In the genomic region with DNA sequence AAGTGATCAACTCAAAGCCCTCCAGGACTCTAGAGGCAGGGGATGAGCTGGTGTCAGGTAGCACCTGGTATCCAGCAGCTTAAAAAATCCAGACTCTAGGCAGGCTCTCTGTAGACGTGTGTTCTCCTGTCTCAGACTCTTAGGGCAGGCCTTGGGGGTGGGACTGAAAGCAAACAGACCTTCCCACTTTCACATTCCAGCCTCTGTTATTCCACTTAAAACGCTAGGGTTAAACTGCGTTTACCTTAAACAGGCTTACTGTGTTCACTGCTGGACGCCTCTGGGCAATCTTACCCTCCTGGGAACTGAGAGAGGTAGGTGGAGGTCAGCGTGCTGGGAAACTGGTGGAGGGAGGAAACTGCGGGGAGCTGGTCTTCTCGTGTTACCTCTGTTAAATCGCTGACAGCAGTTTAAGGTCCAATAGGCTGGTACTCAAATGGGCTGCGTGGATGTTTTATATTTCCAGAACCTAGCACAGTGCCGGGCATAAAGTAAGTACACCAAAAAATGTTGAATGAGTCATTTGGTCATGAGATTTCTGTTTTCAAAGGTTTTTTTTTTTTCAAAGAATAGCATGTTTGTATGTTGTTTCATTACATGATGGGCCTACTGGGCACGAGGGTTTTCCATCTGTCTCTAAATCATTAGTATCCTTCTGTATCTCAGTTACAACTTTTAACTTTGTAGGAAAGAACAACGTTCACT, we compare ENCODE assay signal across 8 cellular contexts. TPM values are rescaled to one million over a fixed set of nuclear protein-coding genes. Genes with fewer than 3 reads are reported as not detected.
DNase-seq lines count a peak whose midpoint lies in the region; ATAC-seq and TF ChIP-seq lines count a peak whose summit lies in the region.

TSS of gene GCNT2 (plus strand) at position 248 of the 705 bp plus-strand sequence. CDS start 7,561 bp downstream, outside the sequence.

- peak; percentile 62 for ATAC-seq in GM19395 (IDR thresholded peaks at IDR 0.05; ENCODE audit: unreplicated experiment)
- peak; percentile 61 for ATAC-seq in thoracic aorta (ENCODE audit: insufficient number of reproducible peaks, low FRiP score, low read depth)
- ATAC-seq in activated CD4-positive, alpha-beta T cell treated with anti-CD3 and anti-CD28 coated beads for 36 hours, result no peak
- no peak for ATAC-seq in natural killer cell

- CTCF ChIA-PET in activated CD4-positive, alpha-beta T cell treated with anti-CD3 and anti-CD28 coated beads for 36 hours (lab: Charles Lee), result interaction anchor here (0.7 kb wide), 1 partner anchor 38 kb away, joined by 4 read pairs; no protein-coding TSS in a partner anchor

- intact Hi-C loops in activated CD4-positive, alpha-beta T cell treated with anti-CD3 and anti-CD28 coated beads for 36 hours (cut with DNase I, micrococcal nuclease), result no loop called here
- intact Hi-C loops in natural killer cell (cut with micrococcal nuclease), result no loop called here

- no peak for DNase-seq in HL-60 (ENCODE audit: low read depth in 1 of 2, low spot score in 1 of 2)
- peak; percentile 46 for DNase-seq in astrocyte of the spinal cord (ENCODE audit: low read depth, low spot score)
- peak; percentile 68 for DNase-seq in iPS-NIHi11 (ENCODE audit: low spot score)
- DNase-seq in thoracic aorta (ENCODE audit: low spot score), result no peak
- no peak for DNase-seq in activated CD4-positive, alpha-beta T cell treated with anti-CD3 and anti-CD28 coated beads for 36 hours
- no peak for DNase-seq in natural killer cell
- DNase-seq in activated CD4-positive, alpha-beta T cell treated with anti-CD3 and anti-CD28 coated beads for 1 hour, result no peak

- no peak within 1 kb of the TSS for H3K27ac Mint-ChIP-seq in activated CD4-positive, alpha-beta T cell treated with anti-CD3 and anti-CD28 coated beads for 36 hours
- H3K27ac Mint-ChIP-seq in natural killer cell, result no peak within 1 kb of the TSS

- H3K4me3 ChIP-seq in HL-60 (replicated peaks; ENCODE audit: insufficient read depth, low read length) (no peak within 1 kb of the TSS), astrocyte of the spinal cord (ENCODE audit: low read depth, low read length) (no peak within 1 kb of the TSS), thoracic aorta (peak within 1 kb of the TSS; percentile 58)

- peaks cover 22 to 49% of the 10 kb centered on the region in 2 donors for H3K4me1 ChIP-seq in thoracic aorta (ENCODE audit: control insufficient read depth in 1 of 2, low read depth in 2 of 2)

- H3K9me3 ChIP-seq in thoracic aorta, result no peaks in the 10 kb centered on the region

- peaks cover 9% of the 10 kb centered on the region for H3K4me1 Mint-ChIP-seq in activated CD4-positive, alpha-beta T cell treated with anti-CD3 and anti-CD28 coated beads for 36 hours
- H3K4me1 Mint-ChIP-seq in natural killer cell, result no peaks in the 10 kb centered on the region

- no peaks in the 10 kb centered on the region for H3K36me3 Mint-ChIP-seq in activated CD4-positive, alpha-beta T cell treated with anti-CD3 and anti-CD28 coated beads for 36 hours (ENCODE audit: low read depth)
- H3K36me3 Mint-ChIP-seq in natural killer cell, result no peaks in the 10 kb centered on the region

- H3K4me3 Mint-ChIP-seq in activated CD4-positive, alpha-beta T cell treated with anti-CD3 and anti-CD28 coated beads for 36 hours, result no peak within 1 kb of the TSS
- no peak within 1 kb of the TSS for H3K4me3 Mint-ChIP-seq in natural killer cell

- H3K36me3 ChIP-seq in thoracic aorta, result no peaks in the 10 kb centered on the region

- no peak for TF ChIP-seq CTCF in HL-60 (IDR thresholded peaks at IDR 0.05; ENCODE audit: insufficient read depth, low read length)
- no peak for TF ChIP-seq CTCF in astrocyte of the spinal cord (IDR thresholded peaks at IDR 0.05; ENCODE audit: low read depth, low read length)
- no peak for TF ChIP-seq CTCF in thoracic aorta (IDR thresholded peaks at IDR 0.05)
- TF ChIP-seq CTCF in natural killer cell (IDR thresholded peaks at IDR 0.05), result no peak

- POLR2A ChIA-PET in activated CD4-positive, alpha-beta T cell treated with anti-CD3 and anti-CD28 coated beads for 36 hours (lab: Charles Lee), result no interaction called here

- no peaks in the 10 kb centered on the region for H3K27me3 ChIP-seq in HL-60 (ENCODE audit: insufficient read depth, poor library complexity, severe bottlenecking)
- no peaks in the 10 kb centered on the region for H3K27me3 ChIP-seq in thoracic aorta (replicated peaks; ENCODE audit: insufficient read depth)

- in situ Hi-C loops in astrocyte of the spinal cord (cut with HindIII; ENCODE audit: low sequenced_read_pairs), result no loop called here

- H3K9me3 Mint-ChIP-seq in activated CD4-positive, alpha-beta T cell treated with anti-CD3 and anti-CD28 coated beads for 36 hours (ENCODE audit: low read depth), result no peaks in the 10 kb centered on the region
- H3K9me3 Mint-ChIP-seq in natural killer cell, result no peaks in the 10 kb centered on the region

- H3K27me3 Mint-ChIP-seq in activated CD4-positive, alpha-beta T cell treated with anti-CD3 and anti-CD28 coated beads for 36 hours, result peaks cover 3% of the 10 kb centered on the region
- peaks cover 15 to 28% of the 10 kb centered on the region in 2 donors for H3K27me3 Mint-ChIP-seq in natural killer cell (ENCODE audit: low read depth in 2 of 2)

- peak within 1 kb of the TSS; percentile 63 for H3K27ac ChIP-seq in HL-60 (replicated peaks)
- H3K27ac ChIP-seq in thoracic aorta, result peak within 1 kb of the TSS; percentile 83 to 84

RNA-seq across cellular contexts. Expression of gene GCNT2, which starts in this region (rescaled TPM):
- total RNA-seq in thoracic aorta (10 to 100 TPM; 29.1 to 44.9 TPM), natural killer cell (1 to 10 TPM in 1 of 3 donors, under 1 TPM in 2; 0.79 to 4.7 (median 0.80) TPM)
- 1 to 10 TPM; 1.6 to 2.2 TPM for total RNA-seq in activated CD4-positive, alpha-beta T cell treated with anti-CD3 and anti-CD28 coated beads for 36 hours

Comparison
In these comparisons a context has a peak if more than half of its experiments do, and no peak if none do; other contexts are left out.
1. RNA of gene GCNT2 (total RNA-seq): 29.1 to 44.9 TPM in thoracic aorta; 1.6 to 2.2 TPM in activated CD4-positive, alpha-beta T cell treated with anti-CD3 and anti-CD28 coated beads for 36 hours and 0.79 to 4.7 TPM in natural killer cell; every median in the first group is over 4 times any median in the second.
2. ATAC-seq: peak in GM19395 (single experiment) and thoracic aorta (single experiment); none in activated CD4-positive, alpha-beta T cell treated with anti-CD3 and anti-CD28 coated beads for 36 hours (single experiment) and natural killer cell (0 of 3).
3. DNase-seq: peak in astrocyte of the spinal cord (single experiment) and iPS-NIHi11 (single experiment); none in HL-60 (0 of 2), thoracic aorta (single experiment), activated CD4-positive, alpha-beta T cell treated with anti-CD3 and anti-CD28 coated beads for 36 hours (single experiment), natural killer cell (single experiment) and activated CD4-positive, alpha-beta T cell treated with anti-CD3 and anti-CD28 coated beads for 1 hour (single experiment).